Comparison of ENCODE assay signal across 8 cellular contexts in genomic region chr15:71730277-71731144, GRCh38.
DNase-seq lines count a peak whose midpoint lies in the region; ATAC-seq and TF ChIP-seq lines count a peak whose summit lies in the region.

No MANE protein-coding gene starts in this region.

- DNase-seq in AML-193 (lab: John Stamatoyannopoulos, UW), result peak; percentile 43 to 54
- peak; percentile 79 for DNase-seq in GM12865 (ENCODE audit: low read depth)
- peak; percentile 31 for DNase-seq in NCI-H1092 treated with DMSO at 0.1 percent for 48 hours (lab: John Stamatoyannopoulos, UW)
- DNase-seq in activated CD4-positive, alpha-beta T cell treated with anti-CD3 and anti-CD28 coated beads for 4 hours, result peak; percentile 3 to 7
- DNase-seq in fibroblast of the aortic adventitia (ENCODE audit: low read depth), result peak; percentile 86
- DNase-seq in omental fat pad (ENCODE audit: low spot score), result no peak
- no peak for DNase-seq in NCI-H2029 treated with DMSO at 0.1 percent for 48 hours (lab: John Stamatoyannopoulos, UW)

- ATAC-seq in omental fat pad (ENCODE audit: low FRiP score) (peak; percentile 56), HG02642 (IDR thresholded peaks at IDR 0.05; ENCODE audit: poor library complexity, unreplicated experiment) (no peak)

- TF ChIP-seq CTCF in GM12865 (IDR thresholded peaks at IDR 0.05; ENCODE audit: insufficient read depth, low read depth, low read length, missing control alignments) (peak; percentile 73), fibroblast of the aortic adventitia (IDR thresholded peaks at IDR 0.05; ENCODE audit: insufficient read depth, low read length) (peak; percentile 80), omental fat pad (IDR thresholded peaks at IDR 0.05) (peak in 1 of 3 donors; percentile 12)

- H3K4me3 ChIP-seq in GM12865 (ENCODE audit: low read depth, low read length) (no peak overlapping the region), fibroblast of the aortic adventitia (ENCODE audit: low read depth, low read length) (no peak overlapping the region)

Comparison
In these comparisons a context has a peak if more than half of its experiments do, and no peak if none do; other contexts are left out.
1. DNase-seq: peak in AML-193 (2 of 2), GM12865 (single experiment), NCI-H1092 treated with DMSO at 0.1 percent for 48 hours (single experiment), activated CD4-positive, alpha-beta T cell treated with anti-CD3 and anti-CD28 coated beads for 4 hours (2 of 2) and fibroblast of the aortic adventitia (single experiment); none in omental fat pad (single experiment) and NCI-H2029 treated with DMSO at 0.1 percent for 48 hours (single experiment).